30 cellular contexts compared by ENCODE assay signal in the genomic region with DNA sequence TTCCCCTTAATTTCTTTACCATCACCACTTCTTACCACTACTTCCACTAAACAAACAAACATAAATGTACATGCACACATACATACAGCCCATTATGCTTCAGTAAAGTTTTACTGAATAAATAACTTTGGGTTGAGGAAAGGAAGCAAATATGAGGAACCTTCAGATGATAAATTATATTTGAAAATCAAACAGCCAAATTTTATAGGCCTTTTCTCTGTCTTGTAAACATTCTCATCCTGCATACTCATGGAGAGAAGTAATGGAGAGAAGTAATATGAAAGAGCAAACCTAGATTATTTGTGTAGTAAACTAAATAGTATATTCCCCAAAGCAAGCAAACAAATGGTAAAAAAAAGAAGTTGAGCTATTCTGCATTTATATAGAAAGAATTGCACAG.
DNase-seq lines count a peak whose midpoint lies in the region; ATAC-seq and TF ChIP-seq lines count a peak whose summit lies in the region.
"Had no signal": no experiment of that assay in that cellular context is flagged by ENCODE, and none has a peak within 500 bp of the region (broad histone marks: within the 10 kb centered on the region; RNA-seq: fewer than 3 reads in every experiment).

No MANE protein-coding gene starts in this region.

- peak overlapping the region; percentile 76 for H3K27ac ChIP-seq in 22Rv1
- H3K27ac ChIP-seq in VCaP, result peak overlapping the region; percentile 92
- H3K27ac ChIP-seq: A549; BLaER1; BLaER1 treated with 17β-estradiol and CSF1 and Interleukin-3, amounts not matched to agents 10 nM and 100 nM; C4-2B had no signal

- TF ChIP-seq CTCF in 22Rv1 (IDR thresholded peaks at IDR 0.05), result no peak
- no peak for TF ChIP-seq CTCF in LNCaP clone FGC (IDR thresholded peaks at IDR 0.05; ENCODE audit: control insufficient read depth, extremely low read depth, insufficient read depth)
- no peak for TF ChIP-seq CTCF in VCaP (conservative IDR thresholded peaks at IDR 0.05)

- no peak for ATAC-seq in HG03342 (IDR thresholded peaks at IDR 0.05; ENCODE audit: unreplicated experiment)
- ATAC-seq: A549; CD8-positive, alpha-beta T cell had no signal

- no peak overlapping the region for H3K4me3 ChIP-seq in LNCaP clone FGC (ENCODE audit: low read depth, low read length)
- H3K4me3 ChIP-seq: A549; BLaER1; BLaER1 treated with 17β-estradiol and CSF1 and Interleukin-3, amounts not matched to agents 10 nM and 100 nM had no signal

- DNase-seq in LNCaP clone FGC (ENCODE audit: low read depth) (peak; percentile 90), germinal center (ENCODE audit: low spot score) (no peak), HT-29 (ENCODE audit: low spot score) (no peak)
- DNase-seq: 8988T; ACHN; AML-193; BE2C; C1 segment of cervical spinal cord; Caco-2; Calu3; CD4-positive, alpha-beta memory T cell; CD4-positive, alpha-beta T cell; CD4-positive, CD25-positive, alpha-beta regulatory T cell; CD8-positive, alpha-beta memory T cell; CD8-positive, alpha-beta T cell; COR-L47; DMS 273 treated with DMSO at 0.1 percent for 48 hours; DMS153; DMS53; DMS79; DMS79 treated with DMSO at 0.1 percent for 48 hours; DND-41; EL had no signal
